In the genomic region with DNA sequence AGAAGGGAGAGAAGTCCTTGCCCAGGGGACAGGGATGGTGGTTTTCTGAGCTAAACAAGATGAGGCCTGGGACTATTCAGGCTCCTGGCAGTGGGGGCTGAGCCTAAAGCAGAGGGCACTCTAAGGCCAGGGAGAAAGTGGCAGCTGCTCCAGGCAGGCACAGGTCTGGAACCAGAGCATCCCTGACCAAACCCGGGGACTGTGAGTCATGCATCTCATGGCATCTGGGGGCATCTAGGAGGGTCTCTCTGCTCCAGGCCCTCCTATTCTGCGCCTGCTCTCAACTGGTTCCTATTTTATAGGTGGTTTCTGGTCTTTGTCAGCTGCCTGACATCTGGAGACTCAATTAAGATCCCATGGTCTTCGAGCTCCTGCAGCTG, we compare ENCODE assay signal across 10 cellular contexts. TPM values are rescaled to one million over a fixed set of nuclear protein-coding genes. Genes with fewer than 3 reads are reported as not detected.
DNase-seq lines count a peak whose midpoint lies in the region; ATAC-seq and TF ChIP-seq lines count a peak whose summit lies in the region.
"Had no signal": no experiment of that assay in that cellular context is flagged by ENCODE, and none has a peak within 500 bp of the region (broad histone marks: within the 10 kb centered on the region; RNA-seq: fewer than 3 reads in every experiment).

No MANE protein-coding gene starts in this region.

- H3K4me3 ChIP-seq in breast epithelium (peak overlapping the region in 1 of 3 donors; percentile 20), parathyroid adenoma (ENCODE audit: low read depth, low read length) (no peak overlapping the region)
- H3K4me3 ChIP-seq: lung had no signal

- H3K27ac ChIP-seq in breast epithelium, result peak overlapping the region; percentile 97 to 98
- peak overlapping the region; percentile 100 for H3K27ac ChIP-seq in parathyroid adenoma

- peak overlapping the region; percentile 90 for H2AFZ ChIP-seq in parathyroid adenoma

- no peak overlapping the region for H3K9ac ChIP-seq in parathyroid adenoma

- no peaks in the 10 kb centered on the region for H3K9me3 ChIP-seq in breast epithelium
- no peaks in the 10 kb centered on the region for H3K9me3 ChIP-seq in parathyroid adenoma (ENCODE audit: control insufficient read depth, low read length)

- H3K36me3 ChIP-seq in breast epithelium (no peaks in the 10 kb centered on the region), parathyroid adenoma (ENCODE audit: control insufficient read depth, insufficient read depth, low read length) (no peaks in the 10 kb centered on the region)

- DNase-seq in Daoy (ENCODE audit: low read depth) (peak; percentile 39), breast epithelium (ENCODE audit: low spot score in 2 of 2) (no peak), NCI-H510A treated with DMSO at 0.1 percent for 48 hours (lab: John Stamatoyannopoulos, UW) (no peak), SIG-M5 (lab: John Stamatoyannopoulos, UW) (no peak)
- DNase-seq: cerebellar nuclear complex had no signal

- TF ChIP-seq CTCF in breast epithelium (IDR thresholded peaks at IDR 0.05) (no peak), parathyroid adenoma (IDR thresholded peaks at IDR 0.05) (no peak)

- H3K27me3 ChIP-seq in breast epithelium (no peaks in the 10 kb centered on the region), parathyroid adenoma (ENCODE audit: control insufficient read depth, insufficient read depth, low read length) (no peaks in the 10 kb centered on the region)

- H3K4me1 ChIP-seq in breast epithelium (peaks cover 23 to 59% of the 10 kb centered on the region in 2 donors), parathyroid adenoma (peaks cover 44% of the 10 kb centered on the region)

- H3K79me2 ChIP-seq in parathyroid adenoma, result no peaks in the 10 kb centered on the region

- no peak overlapping the region for H3K4me2 ChIP-seq in parathyroid adenoma (ENCODE audit: low read length)

- TF ChIP-seq POLR2A in breast epithelium (IDR thresholded peaks at IDR 0.05), result no peak

- ATAC-seq in HG03442 (IDR thresholded peaks at IDR 0.05; ENCODE audit: unreplicated experiment) (peak; percentile 11), HG03378 (IDR thresholded peaks at IDR 0.05; ENCODE audit: unreplicated experiment) (no peak), GM18867 (IDR thresholded peaks at IDR 0.05; ENCODE audit: unreplicated experiment) (no peak)

- intact Hi-C loops in breast epithelium (cut with DNase I; ENCODE audit: low total_unique reads), result no loop called here

RNA-seq across cellular contexts. Expression of a gene that starts 11.6 kb away (rescaled TPM):
- total RNA-seq in Daoy (2014; rRNA removed; shearing (Covaris generic)), result 5.5 and 12.2 TPM in 2 replicates
- 1,000 to 10,000 TPM in 1 of 3 donors, 100 to 1,000 TPM in 1, 1 to 10 TPM in 1; 4.2 to 1,051 (median 358) TPM for total RNA-seq in breast epithelium

RNA-seq across cellular contexts. Expression of a gene that starts 29.8 kb away (rescaled TPM):
- total RNA-seq in Daoy (2014; rRNA removed; shearing (Covaris generic)), result 0.40 and 0.65 TPM in 2 replicates
- 1 to 10 TPM in 1 of 3 donors, under 1 TPM in 1, not detected in 1; 0.66 to 2.2 TPM for total RNA-seq in breast epithelium

RNA-seq across cellular contexts. Expression of a gene that starts 46.7 kb away (rescaled TPM):
- total RNA-seq in Daoy (2014; rRNA removed; shearing (Covaris generic)), result 0.74 and 1.0 TPM in 2 replicates
- total RNA-seq in breast epithelium, result 10 to 100 TPM in 1 of 3 donors, 1 to 10 TPM in 1, not detected in 1; 3.6 to 29.9 TPM

RNA-seq across cellular contexts. Expression of a gene that starts 52.8 kb away (rescaled TPM):
- 4.4 and 5.5 TPM in 2 replicates for total RNA-seq in Daoy (2014; rRNA removed; shearing (Covaris generic))
- total RNA-seq in breast epithelium, result 1 to 10 TPM in 2 of 3 donors, not detected in 1; 2.9 to 9.8 TPM
